In genomic region chr4:5168891-5169290, GRCh38 we compare ENCODE assay signal across 31 cellular contexts.
"Had no signal": no experiment of that assay in that cellular context is flagged by ENCODE, and none has a peak within 500 bp of the region (broad histone marks: within the 10 kb centered on the region; RNA-seq: fewer than 3 reads in every experiment).

No MANE protein-coding gene starts in this region.

- H3K9me3 Mint-ChIP-seq: activated naive CD8-positive, alpha-beta T cell treated with anti-CD3 and anti-CD28 coated beads, Interleukin-2, amount 10 ng/mL, durations not matched to agents 7 days and 5 days; activated T-cell treated with anti-CD3 and anti-CD28 coated beads, Interleukin-2, amount 50 U/mL, for 24 hours; effector memory CD8-positive, alpha-beta T cell; T-helper 2 cell treated with Interferon-gamma antibody and Interleukin-4, amounts not matched to agents 5 μg/mL and 100 μg/mL, for 36 hours had no signal

- H3K27me3 Mint-ChIP-seq: activated CD4-positive, alpha-beta T cell treated with anti-CD3 and anti-CD28 coated beads for 36 hours; activated CD8-positive, alpha-beta memory T cell treated with anti-CD3 and anti-CD28 coated beads, Interleukin-2, amount 10 ng/mL, durations not matched to agents 7 days and 5 days; activated CD8-positive, alpha-beta T cell treated with anti-CD3 and anti-CD28 coated beads for 36 hours; activated naive CD4-positive, alpha-beta T cell treated with anti-CD3 and anti-CD28 coated beads, Interleukin-2, amount 10 ng/mL, durations not matched to agents 7 days and 5 days; activated naive CD8-positive, alpha-beta T cell treated with anti-CD3 and anti-CD28 coated beads, Interleukin-2, amount 10 ng/mL, durations not matched to agents 7 days and 5 days; activated T-cell treated with anti-CD3 and anti-CD28 coated beads, Interleukin-2, amount 50 U/mL, for 24 hours; T-helper 17 cell had no signal

- DNase-seq: activated CD4-positive, alpha-beta T cell treated with anti-CD3 and anti-CD28 coated beads for 36 hours; activated CD4-positive, alpha-beta T cell treated with anti-CD3 and anti-CD28 coated beads, Interleukin-2, amount 50 U/mL, for 1 hour; activated CD4-positive, alpha-beta T cell treated with anti-CD3 and anti-CD28 coated beads, Interleukin-2, amount 50 U/mL, for 48 hours; activated CD4-positive, CD25-positive, alpha-beta regulatory T cell; activated CD4-positive, CD25-positive, alpha-beta regulatory T cell treated with anti-CD3 and anti-CD28 coated beads, Interleukin-2, amount 50 U/mL, for 72 hours; activated CD8-positive, alpha-beta memory T cell treated with anti-CD3 and anti-CD28 coated beads, Interleukin-2, amount 10 ng/mL, durations not matched to agents 7 days and 5 days; activated CD8-positive, alpha-beta memory T cell treated with anti-CD3 and anti-CD28 coated beads, Interleukin-2, amount 50 U/mL, for 48 hours; activated CD8-positive, alpha-beta T cell treated with anti-CD3 and anti-CD28 coated beads for 36 hours; activated gamma-delta T cell; activated naive CD4-positive, alpha-beta T cell; activated naive CD4-positive, alpha-beta T cell treated with anti-CD3 and anti-CD28 coated beads, Interleukin-2, amount 10 ng/mL, durations not matched to agents 7 days and 5 days; activated naive CD8-positive, alpha-beta T cell treated with anti-CD3 and anti-CD28 coated beads, Interleukin-2, amount 10 ng/mL, durations not matched to agents 7 days and 5 days; activated T-cell treated with anti-CD3 and anti-CD28 coated beads for 4 hours; activated T-cell treated with anti-CD3 and anti-CD28 coated beads, Interleukin-2, amount 50 U/mL, for 24 hours; activated T-cell treated with anti-CD3 and anti-CD28 coated beads, Interleukin-2, amount 50 U/mL, for 72 hours; central memory CD4-positive, alpha-beta T cell; cerebellar nuclear complex; colonic mucosa; effector memory CD8-positive, alpha-beta T cell; foreskin fibroblast; head of caudate nucleus; T-helper 1 cell; T-helper 17 cell; T1000 had no signal

- H3K4me1 ChIP-seq: ascending aorta, breast epithelium, colonic mucosa had no signal

- H3K9me3 ChIP-seq: ascending aorta, colonic mucosa had no signal

- H3K4me1 Mint-ChIP-seq: activated CD4-positive, alpha-beta T cell treated with anti-CD3 and anti-CD28 coated beads for 36 hours; activated CD8-positive, alpha-beta memory T cell treated with anti-CD3 and anti-CD28 coated beads, Interleukin-2, amount 10 ng/mL, durations not matched to agents 7 days and 5 days; activated naive CD4-positive, alpha-beta T cell treated with anti-CD3 and anti-CD28 coated beads, Interleukin-2, amount 10 ng/mL, durations not matched to agents 7 days and 5 days; activated naive CD8-positive, alpha-beta T cell treated with anti-CD3 and anti-CD28 coated beads, Interleukin-2, amount 10 ng/mL, durations not matched to agents 7 days and 5 days; T-helper 17 cell had no signal

- H3K36me3 Mint-ChIP-seq: activated CD8-positive, alpha-beta memory T cell treated with anti-CD3 and anti-CD28 coated beads, Interleukin-2, amount 10 ng/mL, durations not matched to agents 7 days and 5 days; activated naive CD4-positive, alpha-beta T cell treated with anti-CD3 and anti-CD28 coated beads, Interleukin-2, amount 10 ng/mL, durations not matched to agents 7 days and 5 days; activated naive CD4-positive, alpha-beta T cell treated with anti-CD3 and anti-CD28 coated beads, Interleukin-2, amount 50 U/mL, for 72 hours; activated naive CD8-positive, alpha-beta T cell treated with anti-CD3 and anti-CD28 coated beads, Interleukin-2, amount 10 ng/mL, durations not matched to agents 7 days and 5 days had no signal

- H3K27me3 ChIP-seq: ascending aorta, breast epithelium, cardiac muscle cell, colonic mucosa had no signal

- ATAC-seq: activated CD4-positive, alpha-beta T cell treated with anti-CD3 and anti-CD28 coated beads for 36 hours; activated CD8-positive, alpha-beta memory T cell treated with anti-CD3 and anti-CD28 coated beads, Interleukin-2, amount 10 ng/mL, durations not matched to agents 7 days and 5 days; activated CD8-positive, alpha-beta T cell treated with anti-CD3 and anti-CD28 coated beads for 36 hours; activated naive CD4-positive, alpha-beta T cell treated with anti-CD3 and anti-CD28 coated beads, Interleukin-2, amount 50 U/mL, for 72 hours; activated T-cell treated with anti-CD3 and anti-CD28 coated beads, Interleukin-2, amount 50 U/mL, for 72 hours; effector memory CD8-positive, alpha-beta T cell; T-helper 17 cell had no signal

- H3K4me3 Mint-ChIP-seq: activated CD4-positive, alpha-beta T cell treated with anti-CD3 and anti-CD28 coated beads for 36 hours; activated CD8-positive, alpha-beta memory T cell treated with anti-CD3 and anti-CD28 coated beads, Interleukin-2, amount 10 ng/mL, durations not matched to agents 7 days and 5 days; activated CD8-positive, alpha-beta T cell treated with anti-CD3 and anti-CD28 coated beads for 36 hours; activated naive CD4-positive, alpha-beta T cell treated with anti-CD3 and anti-CD28 coated beads, Interleukin-2, amount 10 ng/mL, durations not matched to agents 7 days and 5 days; activated naive CD8-positive, alpha-beta T cell treated with anti-CD3 and anti-CD28 coated beads, Interleukin-2, amount 10 ng/mL, durations not matched to agents 7 days and 5 days; activated T-cell treated with anti-CD3 and anti-CD28 coated beads, Interleukin-2, amount 50 U/mL, for 24 hours; activated T-cell treated with anti-CD3 and anti-CD28 coated beads, Interleukin-2, amount 50 U/mL, for 72 hours; brain; effector memory CD8-positive, alpha-beta T cell; T-helper 17 cell; T-helper 2 cell treated with Interferon-gamma antibody and Interleukin-4, amounts not matched to agents 5 μg/mL and 100 μg/mL, for 36 hours had no signal

- H3K27ac ChIP-seq: ascending aorta, breast epithelium, cardiac muscle cell, colonic mucosa, epithelial cell of prostate had no signal

- H3K36me3 ChIP-seq: ascending aorta, breast epithelium, cardiac muscle cell, colonic mucosa had no signal

- H3K4me3 ChIP-seq: ascending aorta, breast epithelium, cardiac muscle cell, colonic mucosa had no signal

- H3K27ac Mint-ChIP-seq: activated CD4-positive, alpha-beta T cell treated with anti-CD3 and anti-CD28 coated beads for 36 hours; activated CD8-positive, alpha-beta memory T cell treated with anti-CD3 and anti-CD28 coated beads, Interleukin-2, amount 10 ng/mL, durations not matched to agents 7 days and 5 days; activated CD8-positive, alpha-beta T cell treated with anti-CD3 and anti-CD28 coated beads for 36 hours; activated naive CD4-positive, alpha-beta T cell treated with anti-CD3 and anti-CD28 coated beads, Interleukin-2, amount 10 ng/mL, durations not matched to agents 7 days and 5 days; activated naive CD4-positive, alpha-beta T cell treated with anti-CD3 and anti-CD28 coated beads, Interleukin-2, amount 50 U/mL, for 72 hours; activated naive CD8-positive, alpha-beta T cell treated with anti-CD3 and anti-CD28 coated beads, Interleukin-2, amount 10 ng/mL, durations not matched to agents 7 days and 5 days; activated T-cell treated with anti-CD3 and anti-CD28 coated beads, Interleukin-2, amount 50 U/mL, for 24 hours; activated T-cell treated with anti-CD3 and anti-CD28 coated beads, Interleukin-2, amount 50 U/mL, for 72 hours; brain; effector memory CD8-positive, alpha-beta T cell; T-helper 17 cell; T-helper 2 cell treated with Interferon-gamma antibody and Interleukin-4, amounts not matched to agents 5 μg/mL and 100 μg/mL, for 36 hours had no signal
